Comparison of ENCODE assay signal across 9 cellular contexts in the genomic region with DNA sequence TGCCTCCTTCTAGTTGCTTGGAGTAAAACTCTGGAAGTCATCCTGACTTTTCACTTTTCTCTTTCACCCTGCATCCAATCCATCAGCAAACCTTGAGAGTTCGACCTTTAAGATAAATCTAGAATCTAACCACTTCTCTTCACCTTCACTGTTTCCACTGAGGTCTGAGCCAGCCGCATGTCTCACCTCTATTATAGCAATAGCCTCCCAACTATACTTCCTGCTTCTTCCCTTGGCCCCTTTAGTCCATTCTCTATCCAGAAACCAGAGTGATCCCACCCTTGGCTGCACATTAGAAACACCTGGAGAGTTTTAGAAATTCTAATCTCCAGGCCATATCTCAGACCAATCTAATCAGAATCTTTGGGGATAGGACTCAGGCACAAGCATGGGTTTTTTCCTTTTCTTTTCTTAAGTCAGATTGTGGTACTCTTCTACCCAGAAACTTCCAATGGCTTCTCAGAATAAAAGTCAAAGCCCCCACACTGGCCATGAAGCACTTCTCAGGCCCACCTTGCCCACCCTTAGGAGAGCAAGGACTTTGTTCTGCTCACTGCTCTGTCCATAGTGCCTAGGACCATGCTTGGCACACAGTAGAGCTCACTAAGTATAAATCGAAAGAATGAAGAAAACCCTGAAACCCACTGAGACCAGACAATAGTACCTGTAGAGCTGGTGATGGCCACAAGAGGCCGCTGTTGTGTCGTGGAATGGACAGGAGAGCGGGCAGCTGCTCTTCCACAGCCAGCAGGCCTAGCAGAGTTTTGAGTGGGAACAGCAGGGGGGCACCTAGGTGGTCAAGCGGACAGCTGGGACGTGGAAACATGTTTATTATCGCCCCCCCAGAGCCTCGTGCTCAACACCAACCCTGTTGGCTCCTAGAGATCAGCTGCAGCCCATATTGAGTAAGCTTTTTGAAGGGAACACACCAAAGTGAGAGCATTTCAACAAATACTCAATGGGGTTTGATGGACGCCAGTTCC. TPM values are rescaled to one million over a fixed set of nuclear protein-coding genes. Genes with fewer than 3 reads are reported as not detected.
DNase-seq lines count a peak whose midpoint lies in the region; ATAC-seq and FAIRE-seq lines count a peak whose summit lies in the region.
"Had no signal": no experiment of that assay in that cellular context is flagged by ENCODE, and none has a peak within 500 bp of the region (broad histone marks: within the 10 kb centered on the region; RNA-seq: fewer than 3 reads in every experiment).

No MANE protein-coding gene starts in this region.

- ATAC-seq in HG02840 (IDR thresholded peaks at IDR 0.05; ENCODE audit: low FRiP score, unreplicated experiment), result peak; percentile 93

- no peaks in the 10 kb centered on the region for H3K36me3 ChIP-seq in small intestine (ENCODE audit: control insufficient read depth in 2 of 2, insufficient read depth in 2 of 2, low read length in 2 of 2)

- H3K4me1 ChIP-seq in small intestine (ENCODE audit: control insufficient read depth in 2 of 2, insufficient read depth in 1 of 2, low read depth in 1 of 2, low read length in 1 of 2), result peaks cover 0 to 4% of the 10 kb centered on the region in 2 donors

- peak overlapping the region in 1 of 2 donors; percentile 51 for H3K27ac ChIP-seq in small intestine (ENCODE audit: low read depth in 1 of 2, low read length in 1 of 2)

- 8 to 15% (median 12%) methylated on average over 11 of the region's 11 CpGs for WGBS in small intestine, 3 donors

- H3K27me3 ChIP-seq in small intestine (ENCODE audit: control insufficient read depth in 2 of 2, insufficient read depth in 2 of 2, low read length in 2 of 2), result no peaks in the 10 kb centered on the region

- H3K4me3 ChIP-seq in small intestine (ENCODE audit: low read depth in 1 of 2, low read length in 2 of 2), result no peak overlapping the region

- FAIRE-seq in small intestine (lab: Jason Lieb, UNC), result no peak
- FAIRE-seq: G401.6 had no signal

- no peaks in the 10 kb centered on the region for H3K9me3 ChIP-seq in small intestine (ENCODE audit: control insufficient read depth, low read depth)

- DNase-seq in NK-92 treated with Interleukin-12 subunit alpha and Interleukin-12 subunit beta, amount 100 ng/mL, for 24 hours (lab: John Stamatoyannopoulos, UW), result peak; percentile 73
- DNase-seq in NK-92 (lab: John Stamatoyannopoulos, UW; ENCODE audit: unreplicated experiment), result no peak
- DNase-seq in NCI-H1436 treated with DMSO at 0.1 percent for 48 hours (lab: John Stamatoyannopoulos, UW), result peak; percentile 39
- peak; percentile 49 for DNase-seq in T1000 (lab: John Stamatoyannopoulos, UW)
- peak; percentile 89 for DNase-seq in astrocyte of the hippocampus (ENCODE audit: low read depth, low spot score)
- peak; percentile 13 to 88 (median 62) for DNase-seq in hypothalamus (lab: John Stamatoyannopoulos, UW)
- peak; percentile 90 for DNase-seq in small intestine

RNA-seq across cellular contexts. Expression of gene MFAP3, which starts 33.3 kb away (rescaled TPM):
- polyA plus RNA-seq in small intestine, result 10 to 100 TPM in 1 of 3 donors, 1 to 10 TPM in 2; 4.2 to 12.6 (median 4.6) TPM

RNA-seq across cellular contexts. Expression of gene FAM114A2, which starts 33.4 kb away (rescaled TPM):
- polyA plus RNA-seq in small intestine, result 10 to 100 TPM in 1 of 3 donors, 1 to 10 TPM in 2; 7.2 to 11.6 (median 10.0) TPM
